ENCODE assay signal across 8 cellular contexts in the genomic region with DNA sequence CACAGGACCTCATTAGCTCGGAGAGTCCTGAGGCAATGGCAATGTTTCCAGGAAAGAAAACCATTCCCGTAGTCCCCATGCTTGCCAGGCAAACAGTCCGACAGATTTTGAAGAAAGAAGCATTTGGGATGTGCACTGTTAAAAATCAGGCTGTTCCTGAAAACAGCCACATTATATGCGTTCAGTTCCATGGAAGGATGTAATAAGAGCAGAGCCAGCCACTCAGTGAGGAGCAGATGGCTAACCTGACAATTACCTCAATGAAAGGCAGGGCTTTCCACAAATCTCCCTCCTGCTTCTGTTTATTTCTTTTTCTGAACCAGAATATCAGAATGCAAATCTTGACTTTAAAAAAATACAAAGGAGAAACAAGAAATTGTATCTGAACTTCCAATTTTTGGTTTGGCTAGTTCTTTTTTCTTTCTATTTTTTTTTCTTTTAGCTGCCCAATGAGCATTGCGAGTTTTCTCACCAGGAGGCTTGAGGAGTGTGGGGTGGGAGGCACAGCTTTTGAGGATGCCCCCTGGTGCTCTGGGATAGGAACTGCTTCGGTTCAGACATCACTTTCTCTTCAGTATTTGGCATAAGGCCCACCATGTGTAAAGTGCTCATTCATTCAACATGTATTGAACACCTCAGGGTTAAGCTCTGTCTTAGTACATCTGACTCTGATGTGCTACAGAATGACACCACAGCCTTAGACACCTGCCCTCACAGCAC.
DNase-seq lines count a peak whose midpoint lies in the region; FAIRE-seq and TF ChIP-seq lines count a peak whose summit lies in the region.

No MANE protein-coding gene starts in this region.

- H3K27me3 Mint-ChIP-seq in activated naive CD8-positive, alpha-beta T cell treated with anti-CD3 and anti-CD28 coated beads for 36 hours, result no peaks in the 10 kb centered on the region

- H3K9me3 ChIP-seq in SJSA1 (replicated peaks) (no peaks in the 10 kb centered on the region), right atrium auricular region (no peaks in the 10 kb centered on the region)

- H3K4me1 ChIP-seq in SJSA1 (replicated peaks), result peaks cover 38% of the 10 kb centered on the region
- peaks cover 0 to 22% of the 10 kb centered on the region in 2 donors for H3K4me1 ChIP-seq in right atrium auricular region

- peak; percentile 78 for TF ChIP-seq CTCF in GM12875 (IDR thresholded peaks at IDR 0.05; ENCODE audit: borderline replicate concordance, insufficient read depth, low read depth, low read length)
- peak; percentile 30 to 64 for TF ChIP-seq CTCF in right atrium auricular region (IDR thresholded peaks at IDR 0.05)

- no peaks in the 10 kb centered on the region for H3K36me3 Mint-ChIP-seq in activated naive CD8-positive, alpha-beta T cell treated with anti-CD3 and anti-CD28 coated beads for 36 hours

- H3K4me3 ChIP-seq in GM12875 (ENCODE audit: low read depth, low read length), result no peak overlapping the region
- H3K4me3 ChIP-seq in SJSA1, result no peak overlapping the region
- H3K4me3 ChIP-seq in right atrium auricular region, result no peak overlapping the region

- peaks cover 10% of the 10 kb centered on the region for H3K4me1 Mint-ChIP-seq in activated naive CD8-positive, alpha-beta T cell treated with anti-CD3 and anti-CD28 coated beads for 36 hours

- no peaks in the 10 kb centered on the region for H3K27me3 ChIP-seq in SJSA1 (replicated peaks)
- H3K27me3 ChIP-seq in right atrium auricular region, result no peaks in the 10 kb centered on the region

- H3K27ac Mint-ChIP-seq in activated naive CD8-positive, alpha-beta T cell treated with anti-CD3 and anti-CD28 coated beads for 36 hours, result no peak overlapping the region

- TF ChIP-seq POLR2A in H54 (IDR thresholded peaks at IDR 0.05; ENCODE audit: low read depth, low read length), result no peak

- H3K36me3 ChIP-seq in SJSA1 (peaks cover 36% of the 10 kb centered on the region), right atrium auricular region (peaks cover 4% of the 10 kb centered on the region)

- DNase-seq in H54 (ENCODE audit: insufficient read length, low spot score) (peak; percentile 41), Kasumi-1 (lab: John Stamatoyannopoulos, UW) (peak; percentile 83 to 84), SJSA1 (ENCODE audit: low read depth in 1 of 2, low spot score in 2 of 2) (peak; percentile 81 to 84), right atrium auricular region (ENCODE audit: low spot score) (no peak), GOT3 (lab: John Stamatoyannopoulos, UW) (no peak)
- peak; percentile 63 for DNase-seq in activated naive CD8-positive, alpha-beta T cell treated with anti-CD3 and anti-CD28 coated beads for 36 hours
- peak; percentile 40 to 50 for DNase-seq in stimulated activated CD4-positive, alpha-beta T cell treated with anti-CD3 and anti-CD28 coated beads, Interleukin-2, amount 100 ng/mL, for 48 hours

- H3K9me3 Mint-ChIP-seq in activated naive CD8-positive, alpha-beta T cell treated with anti-CD3 and anti-CD28 coated beads for 36 hours, result no peaks in the 10 kb centered on the region

- peak; percentile 97 for FAIRE-seq in H54 (lab: Jason Lieb, UNC)

- H3K27ac ChIP-seq in SJSA1, result peak overlapping the region; percentile 81
- no peak overlapping the region for H3K27ac ChIP-seq in right atrium auricular region

- no peak overlapping the region for H3K4me3 Mint-ChIP-seq in activated naive CD8-positive, alpha-beta T cell treated with anti-CD3 and anti-CD28 coated beads for 36 hours

Comparison
In these comparisons a context has a peak if more than half of its experiments do, and no peak if none do; other contexts are left out.
1. DNase-seq: peak in H54 (single experiment), Kasumi-1 (2 of 2), SJSA1 (2 of 2), activated naive CD8-positive, alpha-beta T cell treated with anti-CD3 and anti-CD28 coated beads for 36 hours (single experiment) and stimulated activated CD4-positive, alpha-beta T cell treated with anti-CD3 and anti-CD28 coated beads, Interleukin-2, amount 100 ng/mL, for 48 hours (2 of 2); none in right atrium auricular region (single experiment) and GOT3 (single experiment).